In genomic region chr9:100427366-100428263, GRCh38 we compare ENCODE assay signal across 8 cellular contexts. TPM values are rescaled to one million over a fixed set of nuclear protein-coding genes. Genes with fewer than 3 reads are reported as not detected.
A peak's percentile ranks its signal among the peaks of the same experiment; 100 is the strongest.
DNase-seq lines count a peak whose midpoint lies in the region; ATAC-seq, FAIRE-seq and TF ChIP-seq lines count a peak whose summit lies in the region.

No MANE protein-coding gene starts in this region.

- TSS peak; percentile 55 for BruUV-seq in endothelial cell of umbilical vein (replicated peaks; lab: Mats Ljungman, UMichigan)

- no peaks in the 10 kb centered on the region for H3K9me3 Mint-ChIP-seq in stimulated activated naive CD8-positive, alpha-beta T cell treated with anti-CD3 and anti-CD28 coated beads, Interleukin-15, amount 100 ng/mL, for 72 hours

- dilution Hi-C loops in endothelial cell of umbilical vein (cut with MboI; ENCODE audit: extremely low pct_ligation_motif_present, low sequenced_read_pairs): loop anchor here (25.0 kb wide), 1 partner anchor 90 kb away; no protein-coding TSS in a partner anchor

- H3K27me3 ChIP-seq in endothelial cell of umbilical vein (ENCODE audit: control insufficient read depth in 2 of 2, insufficient read depth in 2 of 2, low read length in 2 of 2): no peaks in the 10 kb centered on the region

- CTCF ChIA-PET in endothelial cell of umbilical vein (lab: Charles Lee): interaction anchor here (1.0 to 2.8 kb wide), 8 partner anchors 9 to 168 kb away, joined by 3 to 19 read pairs (median 6); partner anchors contain the start of gene TEX10

- peaks cover 7% of the 10 kb centered on the region for H3K27me3 Mint-ChIP-seq in stimulated activated naive CD8-positive, alpha-beta T cell treated with anti-CD3 and anti-CD28 coated beads, Interleukin-15, amount 100 ng/mL, for 72 hours

- H3K27ac Mint-ChIP-seq in stimulated activated naive CD8-positive, alpha-beta T cell treated with anti-CD3 and anti-CD28 coated beads, Interleukin-15, amount 100 ng/mL, for 72 hours: peak overlapping the region; percentile 24 to 77

- DNase-seq in DMS53 (lab: John Stamatoyannopoulos, UW): peak; percentile 63
- DNase-seq in DMS53 treated with DMSO at 0.1 percent for 48 hours (lab: John Stamatoyannopoulos, UW; ENCODE audit: unreplicated experiment): no peak
- DNase-seq in NB4 (ENCODE audit: low read depth): peak; percentile 58
- DNase-seq in activated CD4-positive, alpha-beta T cell treated with anti-CD3 and anti-CD28 coated beads for 48 hours: peak; percentile 37
- peak; percentile 70 for DNase-seq in endothelial cell of umbilical vein (ENCODE audit: low read depth, low spot score)
- DNase-seq in stimulated activated naive CD8-positive, alpha-beta T cell treated with anti-CD3 and anti-CD28 coated beads, Interleukin-15, amount 100 ng/mL, for 72 hours: peak in 1 of 2 donors; percentile 35

- peaks cover 46% of the 10 kb centered on the region for H3K79me2 ChIP-seq in endothelial cell of umbilical vein (ENCODE audit: control insufficient read depth, insufficient read depth, low read length)

- 9 to 12% methylated on average over 28 to 36 of the region's 65 CpGs for WGBS in mesodermal cell (ENCODE audit: insufficient coverage in 2 of 2), 2 experiments

- H3K9me3 ChIP-seq in endothelial cell of umbilical vein (replicated peaks; ENCODE audit: control insufficient read depth, insufficient read depth, low read length) (no peaks in the 10 kb centered on the region), mesodermal cell (ENCODE audit: control insufficient read depth, low read length) (no peaks in the 10 kb centered on the region)

- H3K4me1 Mint-ChIP-seq in stimulated activated naive CD8-positive, alpha-beta T cell treated with anti-CD3 and anti-CD28 coated beads, Interleukin-15, amount 100 ng/mL, for 72 hours: peaks cover 31% of the 10 kb centered on the region

- peak overlapping the region; percentile 74 to 80 for H3K4me3 Mint-ChIP-seq in stimulated activated naive CD8-positive, alpha-beta T cell treated with anti-CD3 and anti-CD28 coated beads, Interleukin-15, amount 100 ng/mL, for 72 hours

- TF ChIP-seq POLR2A in NB4 (IDR thresholded peaks at IDR 0.05; ENCODE audit: extremely low read depth, insufficient read length): no peak
- no peak for TF ChIP-seq POLR2A in endothelial cell of umbilical vein (IDR thresholded peaks at IDR 0.05; ENCODE audit: low read depth, low read length)

- H3K9me1 ChIP-seq in endothelial cell of umbilical vein (replicated peaks; ENCODE audit: control insufficient read depth, extremely low read depth, insufficient read depth, low read length): no peaks in the 10 kb centered on the region

- peak overlapping the region; percentile 86 for H3K9ac ChIP-seq in endothelial cell of umbilical vein (replicated peaks; ENCODE audit: extremely low read depth, insufficient read depth, low read length)

- H3K4me2 ChIP-seq in endothelial cell of umbilical vein (ENCODE audit: insufficient read depth, low read length): peak overlapping the region; percentile 84

- ATAC-seq in HG02571 (IDR thresholded peaks at IDR 0.05; ENCODE audit: unreplicated experiment): peak; percentile 46
- peak; percentile 75 for ATAC-seq in stimulated activated naive CD8-positive, alpha-beta T cell treated with anti-CD3 and anti-CD28 coated beads, Interleukin-15, amount 100 ng/mL, for 72 hours

- H3K4me1 ChIP-seq in endothelial cell of umbilical vein (ENCODE audit: control insufficient read depth, extremely low read depth, insufficient read depth, low read length) (peaks cover 36% of the 10 kb centered on the region), mesodermal cell (ENCODE audit: control insufficient read depth, insufficient read depth, low read length, poor library complexity, severe bottlenecking) (peaks cover 21% of the 10 kb centered on the region)

- H3K4me3 ChIP-seq in NB4 (ENCODE audit: low read depth, low read length): peak overlapping the region; percentile 65
- peak overlapping the region; percentile 91 to 96 (median 94) for H3K4me3 ChIP-seq in endothelial cell of umbilical vein (replicated peaks in 1 of 3; ENCODE audit: insufficient read depth in 1 of 3, low read depth in 1 of 3, low read length in 3 of 3)
- H3K4me3 ChIP-seq in mesodermal cell (ENCODE audit: extremely low read depth, insufficient read depth, low read length, poor library complexity, severe bottlenecking): peak overlapping the region; percentile 81

- TF ChIP-seq CTCF in NB4 (IDR thresholded peaks at IDR 0.05; ENCODE audit: low read depth, low read length) (no peak), endothelial cell of umbilical vein (IDR thresholded peaks at IDR 0.05; ENCODE audit: extremely low read depth in 1 of 2, insufficient read depth in 1 of 2, low read depth in 1 of 2, low read length in 2 of 2) (no peak)

- intact Hi-C loops in endothelial cell of umbilical vein (cut with micrococcal nuclease): loop anchor here (2.0 to 5.0 kb wide), 5 partner anchors 159 to 971 kb away; partner anchors contain the start of genes ERP44, INVS, MRPL50 and NR4A3

- H4K20me1 ChIP-seq in endothelial cell of umbilical vein (replicated peaks; ENCODE audit: control insufficient read depth, extremely low read depth, insufficient read depth, low read length): no peaks in the 10 kb centered on the region

- peak overlapping the region; percentile 3 for H2AFZ ChIP-seq in endothelial cell of umbilical vein (ENCODE audit: low read depth, low read length)

- H3K27ac ChIP-seq in endothelial cell of umbilical vein (ENCODE audit: insufficient read depth, low read depth, low read length) (peak overlapping the region; percentile 98), mesodermal cell (ENCODE audit: low read depth, low read length, severe bottlenecking) (peak overlapping the region; percentile 92)

- POLR2A ChIA-PET in endothelial cell of umbilical vein (lab: Charles Lee): interaction anchor here (1.2 to 1.8 kb wide), 2 partner anchors 16 to 76 kb away, joined by 3 to 8 read pairs; partner anchors contain the start of gene TEX10

- peak; percentile 48 for FAIRE-seq in endothelial cell of umbilical vein (lab: Jason Lieb, UNC)

- H3K36me3 ChIP-seq in endothelial cell of umbilical vein (ENCODE audit: control insufficient read depth in 2 of 2, extremely low read depth in 1 of 2, insufficient read depth in 2 of 2, low read length in 2 of 2) (no peaks in the 10 kb centered on the region), mesodermal cell (ENCODE audit: control insufficient read depth, insufficient read depth, low read length) (peaks cover 16% of the 10 kb centered on the region)

TF ChIP-seq in endothelial cell of umbilical vein, 7 proteins besides CTCF, POLR2A, EP300 and RAD21:
- TF ChIP-seq POLR2AphosphoS5 (IDR thresholded peaks at IDR 0.05; ENCODE audit: insufficient read depth, low read depth, low read length) (peak; percentile 39), MYC (IDR thresholded peaks at IDR 0.05; ENCODE audit: low read depth, low read length) (no peak)

RNA-seq across cellular contexts. Expression of gene MSANTD3, which starts 0.7 kb away (rescaled TPM):
- total RNA-seq in endothelial cell of umbilical vein: 82.7 and 88.5 TPM in 2 replicates
- polyA plus RNA-seq in endothelial cell of umbilical vein: 21.8 and 31.3 TPM in 2 replicates
- polyA plus RNA-seq in endothelial cell of umbilical vein (2011; cell fraction: cytosol; rRNA removed): 44.4 and 50.1 TPM in 2 replicates
- 30.5 and 43.8 TPM in 2 replicates for polyA plus RNA-seq in endothelial cell of umbilical vein (2011; cell fraction: nucleus; rRNA removed)
- polyA plus RNA-seq in endothelial cell of umbilical vein (2012): 68.1 and 84.6 TPM in 2 replicates
- 24.5 and 29.6 TPM in 2 replicates for polyA minus RNA-seq in endothelial cell of umbilical vein
- 11.9 TPM for polyA minus RNA-seq in endothelial cell of umbilical vein (2011; cell fraction: cytosol; rRNA and poly(A)+ RNA removed)
- polyA minus RNA-seq in endothelial cell of umbilical vein (2011; cell fraction: nucleus; rRNA and poly(A)+ RNA removed): 16.8 and 22.3 TPM in 2 replicates
- 37.9 TPM for polyA plus RNA-seq in mesodermal cell (2013, experiment 1 of 2)
- 36.4 TPM for polyA plus RNA-seq in mesodermal cell (2013, experiment 2 of 2)

RNA-seq across cellular contexts. Expression of gene TMEFF1, which starts 45.3 kb away (rescaled TPM):
- total RNA-seq in endothelial cell of umbilical vein: 9.8 and 14.6 TPM in 2 replicates
- 3.0 and 3.2 TPM in 2 replicates for polyA plus RNA-seq in endothelial cell of umbilical vein
- polyA plus RNA-seq in endothelial cell of umbilical vein (2011; cell fraction: cytosol; rRNA removed): 1.4 and 1.6 TPM in 2 replicates
- polyA plus RNA-seq in endothelial cell of umbilical vein (2011; cell fraction: nucleus; rRNA removed): 0.84 and 1.5 TPM in 2 replicates
- 2.0 and 5.8 TPM in 2 replicates for polyA plus RNA-seq in endothelial cell of umbilical vein (2012)
- polyA minus RNA-seq in endothelial cell of umbilical vein: 1.5 and 2.2 TPM in 2 replicates
- polyA minus RNA-seq in endothelial cell of umbilical vein (2011; cell fraction: cytosol; rRNA and poly(A)+ RNA removed): 0.31 TPM
- polyA minus RNA-seq in endothelial cell of umbilical vein (2011; cell fraction: nucleus; rRNA and poly(A)+ RNA removed): 1.3 and 3.4 TPM in 2 replicates
- 39.3 TPM for polyA plus RNA-seq in mesodermal cell (2013, experiment 1 of 2)
- polyA plus RNA-seq in mesodermal cell (2013, experiment 2 of 2): 30.0 TPM
